Comparison of ENCODE assay signal across 20 cellular contexts in the genomic region with DNA sequence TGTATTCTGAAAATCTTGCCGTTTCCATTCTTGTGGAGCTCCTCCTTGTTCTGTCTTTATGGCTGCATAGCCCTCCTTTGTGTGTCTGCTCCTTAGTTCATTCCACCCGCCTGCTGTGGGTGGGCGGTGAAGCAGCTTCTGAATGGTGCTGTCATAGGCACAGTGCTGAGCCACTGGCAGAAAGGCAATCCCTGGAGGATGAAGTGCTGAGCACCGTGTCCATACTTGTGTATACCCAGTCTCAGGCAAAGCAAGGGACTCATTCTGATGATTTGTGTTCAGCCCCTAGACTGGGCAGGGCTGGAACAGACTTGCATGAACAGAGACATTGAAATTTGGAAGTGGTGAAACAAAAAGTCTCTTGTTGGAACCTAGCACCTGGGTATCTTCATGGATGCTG.
"Had no signal": no experiment of that assay in that cellular context is flagged by ENCODE, and none has a peak within 500 bp of the region (broad histone marks: within the 10 kb centered on the region; RNA-seq: fewer than 3 reads in every experiment).

No MANE protein-coding gene starts in this region.

- H3K4me3 Mint-ChIP-seq: immature natural killer cell; naive thymus-derived CD4-positive, alpha-beta T cell; nephron progenitor cell; type B pancreatic cell had no signal

- H3K4me1 Mint-ChIP-seq: immature natural killer cell; naive thymus-derived CD4-positive, alpha-beta T cell had no signal

- H3K36me3 ChIP-seq: colonic mucosa, gastroesophageal sphincter, lower lobe of right lung, ovary, uterus had no signal

- H3K27me3 ChIP-seq: colonic mucosa, ovary, right atrium auricular region, uterus had no signal

- H3K27ac Mint-ChIP-seq: immature natural killer cell; naive thymus-derived CD4-positive, alpha-beta T cell; nephron progenitor cell; type B pancreatic cell had no signal

- H3K4me3 ChIP-seq: colonic mucosa, esophagus muscularis mucosa, gastroesophageal sphincter, left ventricle myocardium inferior, lower lobe of right lung, ovary, right atrium auricular region, uterus had no signal

- H3K4me1 ChIP-seq: colonic mucosa, esophagus muscularis mucosa, gastroesophageal sphincter, left ventricle myocardium inferior, lower lobe of right lung, right atrium auricular region, uterus had no signal

- H3K9me3 Mint-ChIP-seq: immature natural killer cell; naive thymus-derived CD4-positive, alpha-beta T cell; nephron progenitor cell; type B pancreatic cell had no signal

- H3K9me3 ChIP-seq: colonic mucosa, esophagus muscularis mucosa, gastroesophageal sphincter, left ventricle myocardium inferior, lower lobe of right lung, ovary, right atrium auricular region, uterus had no signal

- ATAC-seq: gastroesophageal sphincter; left cardiac atrium; lower lobe of right lung; naive thymus-derived CD4-positive, alpha-beta T cell had no signal

- DNase-seq: colonic mucosa; effector CD4-positive, alpha-beta T cell; glutamatergic neuron; immature natural killer cell; kidney; left cardiac atrium; left ventricle myocardium inferior; lower lobe of right lung; mesendoderm; naive thymus-derived CD4-positive, alpha-beta T cell; nephron progenitor cell; ovary; small intestine; stimulated activated CD4-positive, alpha-beta T cell treated with anti-CD3 and anti-CD28 coated beads, Interleukin-12 subunit alpha, Interleukin-12 subunit beta, amount 100 ng/mL, for 4 hours; stimulated activated naive CD4-positive, alpha-beta T cell treated with Interleukin-2 at 50 U/mL for 16 hours; uterus had no signal

- H3K27ac ChIP-seq: colonic mucosa, esophagus muscularis mucosa, gastroesophageal sphincter, left ventricle myocardium inferior, lower lobe of right lung, ovary, right atrium auricular region, uterus had no signal

- H3K36me3 Mint-ChIP-seq: immature natural killer cell; naive thymus-derived CD4-positive, alpha-beta T cell; type B pancreatic cell had no signal
